ENCODE assay signal across 8 cellular contexts in the genomic region with DNA sequence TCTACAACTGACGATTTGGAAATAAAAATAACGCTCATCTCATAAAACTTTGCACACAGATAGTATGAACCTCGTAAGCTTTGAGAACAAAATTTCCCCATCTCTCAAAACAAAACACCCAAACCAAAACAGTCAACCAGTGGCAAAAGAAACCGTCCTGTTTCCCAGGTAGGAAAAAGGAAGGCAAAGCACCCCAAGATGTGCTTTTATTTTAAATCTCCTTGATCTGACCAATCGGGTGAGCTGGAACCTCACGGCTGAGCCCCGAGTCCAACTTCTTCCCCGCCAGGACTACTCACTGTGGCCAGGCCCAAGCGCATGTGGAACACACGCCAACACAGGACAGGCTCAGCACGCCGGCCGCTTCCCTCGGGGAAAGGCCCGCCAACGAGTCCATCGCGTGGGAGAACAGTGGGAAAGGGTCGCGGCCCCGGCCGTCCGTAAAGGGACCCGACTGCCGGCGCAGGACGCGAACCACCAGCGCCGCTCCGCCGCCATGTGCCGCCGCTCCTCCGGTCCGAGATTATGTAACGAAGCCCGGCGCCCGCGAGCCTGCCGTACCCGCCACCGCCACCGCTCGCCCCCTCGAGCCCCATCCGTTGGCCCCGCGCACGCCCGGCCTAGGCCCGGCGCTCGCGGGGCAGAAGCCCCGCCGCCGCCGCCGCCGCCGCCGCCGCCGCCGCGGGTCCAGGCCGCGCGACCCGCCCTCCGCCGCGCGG. TPM values are rescaled to one million over a fixed set of nuclear protein-coding genes. Genes with fewer than 3 reads are reported as not detected.
DNase-seq lines count a peak whose midpoint lies in the region; ATAC-seq and TF ChIP-seq lines count a peak whose summit lies in the region.

No MANE protein-coding gene starts in this region.

- ATAC-seq in GM19328 (IDR thresholded peaks at IDR 0.05; ENCODE audit: unreplicated experiment) = peak; percentile 21
- peak; percentile 29 for ATAC-seq in HG03439 (IDR thresholded peaks at IDR 0.05; ENCODE audit: unreplicated experiment)
- ATAC-seq in heart right ventricle = peak in 5 of 8 donors; percentile 10 to 26 (median 17)

- peak overlapping the region; percentile 94 for H3K4me3 ChIP-seq in adipocyte (ENCODE audit: low read length)
- H3K4me3 ChIP-seq in heart right ventricle = peak overlapping the region; percentile 58 to 98 (median 90)

- H3K27me3 ChIP-seq in adipocyte (replicated peaks; ENCODE audit: control insufficient read depth, insufficient read depth, low read length) (no peaks in the 10 kb centered on the region), heart right ventricle (no peaks in the 10 kb centered on the region)

- DNase-seq in COR-L47 (lab: John Stamatoyannopoulos, UW) (peak; percentile 32), SK-MEL-5 (ENCODE audit: low read depth, low spot score) (peak; percentile 43), adipocyte (ENCODE audit: low read depth) (peak; percentile 82), heart right ventricle (peak; percentile 57 to 63), posterior vena cava (ENCODE audit: low spot score) (peak; percentile 89), OCI-M2 (lab: John Stamatoyannopoulos, UW; ENCODE audit: unreplicated experiment) (no peak)

- WGBS in heart right ventricle, 2 donors = 0 to 1% methylated on average over 45 to 62 of the region's 76 CpGs

- intact Hi-C loops in heart right ventricle (cut with DNase I) = loop anchor here in 1 of 10 donors (1.0 kb wide), 1 partner anchor 16 kb away; no protein-coding TSS in a partner anchor
- intact Hi-C loops in posterior vena cava (cut with DNase I) = no loop called here

- no peaks in the 10 kb centered on the region for H3K9me3 ChIP-seq in adipocyte (ENCODE audit: control insufficient read depth, low read length)
- H3K9me3 ChIP-seq in heart right ventricle = no peaks in the 10 kb centered on the region

- H3K9ac ChIP-seq in adipocyte (ENCODE audit: low read length) = peak overlapping the region; percentile 92

- peak in 1 of 9 donors; percentile 7 for TF ChIP-seq CTCF in heart right ventricle (IDR thresholded peaks at IDR 0.05)

- H3K4me1 ChIP-seq in adipocyte (ENCODE audit: control insufficient read depth, insufficient read depth, low read length) (peaks cover 25% of the 10 kb centered on the region), heart right ventricle (peaks cover 0 to 34% (median 23%) of the 10 kb centered on the region in 9 donors)

- peak overlapping the region; percentile 82 to 98 (median 96) for H3K27ac ChIP-seq in heart right ventricle

- in situ Hi-C loops in SK-MEL-5 (cut with HindIII; ENCODE audit: low pct_unique_long_range_greater_than_20kb, low sequenced_read_pairs) = no loop called here

- peaks cover 6% of the 10 kb centered on the region for H3K36me3 ChIP-seq in adipocyte (ENCODE audit: control insufficient read depth, insufficient read depth, low read length, severe bottlenecking)
- peaks cover 0 to 22% (median 3%) of the 10 kb centered on the region in 9 donors for H3K36me3 ChIP-seq in heart right ventricle

RNA-seq across cellular contexts. Expression of gene AHCTF1, which starts 0.8 kb away (rescaled TPM):
- total RNA-seq in SK-MEL-5 (2014; rRNA removed; shearing (Covaris generic)) = 30.5 and 33.8 TPM in 2 replicates
- 16.8 and 26.6 TPM in 2 replicates for polyA plus RNA-seq in SK-MEL-5 (2015; cell fraction: cytosol; rRNA removed)
- 27.7 and 33.2 TPM in 2 replicates for polyA plus RNA-seq in SK-MEL-5 (2015; cell fraction: nucleus; rRNA removed)
- total RNA-seq in heart right ventricle = 10 to 100 TPM; 16.8 to 29.2 (median 19.2) TPM
- polyA plus RNA-seq in heart right ventricle = 1 to 10 TPM; 5.7 to 9.4 TPM
- 10 to 100 TPM; 22.6 to 33.4 TPM for total RNA-seq in posterior vena cava
